Comparison of ENCODE assay signal across 1 cellular context in genomic region chr1:40664167-40664537, GRCh38.
TF ChIP-seq lines count a peak whose summit lies in the region.

No MANE protein-coding gene starts in this region.

TF ChIP-seq in HepG2, 621 proteins besides CTCF, POLR2A, EP300 and RAD21:
- TF ChIP-seq, protein P1, sequence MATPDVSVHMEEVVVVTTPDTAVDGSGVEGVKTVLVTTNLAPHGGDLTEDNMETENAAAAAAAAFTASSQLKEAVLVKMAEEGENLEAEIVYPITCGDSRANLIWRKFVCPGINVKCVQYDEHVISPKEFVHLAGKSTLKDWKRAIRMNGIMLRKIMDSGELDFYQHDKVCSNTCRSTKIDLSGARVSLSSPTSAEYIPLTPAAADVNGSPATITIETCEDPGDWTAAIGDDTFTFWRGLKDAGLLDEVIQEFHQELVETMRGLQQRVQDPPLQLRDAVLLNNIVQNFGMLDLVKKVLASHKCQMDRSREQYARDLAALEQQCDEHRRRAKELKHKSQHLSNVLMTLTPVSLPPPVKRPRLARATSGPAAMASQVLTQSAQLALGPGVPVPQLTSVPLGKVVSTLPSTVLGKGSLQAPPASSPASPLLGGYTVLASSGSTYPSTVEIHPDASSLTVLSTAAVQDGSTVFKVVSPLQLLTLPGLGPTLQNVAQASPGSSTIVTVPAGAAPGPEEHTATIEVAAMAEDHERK (CRISPR knock-in tag; IDR thresholded peaks at IDR 0.05; ENCODE audit: low read depth) = no peak
- TF ChIP-seq FOXP4 (CRISPR knock-in tag; IDR thresholded peaks at IDR 0.05) (no peak), ZNF652 (CRISPR knock-in tag; IDR thresholded peaks at IDR 0.05; ENCODE audit: borderline replicate concordance, low read depth) (peak; percentile 66), PHF5A (CRISPR knock-in tag; IDR thresholded peaks at IDR 0.05; ENCODE audit: low read depth, unreplicated experiment) (no peak), TBP (CRISPR knock-in tag; IDR thresholded peaks at IDR 0.05) (no peak)
- TF ChIP-seq, protein P2, sequence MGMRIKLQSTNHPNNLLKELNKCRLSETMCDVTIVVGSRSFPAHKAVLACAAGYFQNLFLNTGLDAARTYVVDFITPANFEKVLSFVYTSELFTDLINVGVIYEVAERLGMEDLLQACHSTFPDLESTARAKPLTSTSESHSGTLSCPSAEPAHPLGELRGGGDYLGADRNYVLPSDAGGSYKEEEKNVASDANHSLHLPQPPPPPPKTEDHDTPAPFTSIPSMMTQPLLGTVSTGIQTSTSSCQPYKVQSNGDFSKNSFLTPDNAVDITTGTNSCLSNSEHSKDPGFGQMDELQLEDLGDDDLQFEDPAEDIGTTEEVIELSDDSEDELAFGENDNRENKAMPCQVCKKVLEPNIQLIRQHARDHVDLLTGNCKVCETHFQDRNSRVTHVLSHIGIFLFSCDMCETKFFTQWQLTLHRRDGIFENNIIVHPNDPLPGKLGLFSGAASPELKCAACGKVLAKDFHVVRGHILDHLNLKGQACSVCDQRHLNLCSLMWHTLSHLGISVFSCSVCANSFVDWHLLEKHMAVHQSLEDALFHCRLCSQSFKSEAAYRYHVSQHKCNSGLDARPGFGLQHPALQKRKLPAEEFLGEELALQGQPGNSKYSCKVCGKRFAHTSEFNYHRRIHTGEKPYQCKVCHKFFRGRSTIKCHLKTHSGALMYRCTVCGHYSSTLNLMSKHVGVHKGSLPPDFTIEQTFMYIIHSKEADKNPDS (CRISPR knock-in tag; IDR thresholded peaks at IDR 0.05) = no peak
- TF ChIP-seq, protein P3, sequence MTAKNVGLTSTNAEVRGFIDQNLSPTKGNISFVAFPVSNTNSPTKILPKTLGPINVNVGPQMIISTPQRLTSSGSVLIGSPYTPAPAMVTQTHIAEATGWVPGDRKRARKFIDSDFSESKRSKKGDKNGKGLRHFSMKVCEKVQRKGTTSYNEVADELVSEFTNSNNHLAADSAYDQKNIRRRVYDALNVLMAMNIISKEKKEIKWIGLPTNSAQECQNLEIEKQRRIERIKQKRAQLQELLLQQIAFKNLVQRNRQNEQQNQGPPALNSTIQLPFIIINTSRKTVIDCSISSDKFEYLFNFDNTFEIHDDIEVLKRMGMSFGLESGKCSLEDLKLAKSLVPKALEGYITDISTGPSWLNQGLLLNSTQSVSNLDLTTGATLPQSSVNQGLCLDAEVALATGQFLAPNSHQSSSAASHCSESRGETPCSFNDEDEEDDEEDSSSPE (CRISPR knock-in tag; IDR thresholded peaks at IDR 0.05) = no peak
- TF ChIP-seq, protein P4, sequence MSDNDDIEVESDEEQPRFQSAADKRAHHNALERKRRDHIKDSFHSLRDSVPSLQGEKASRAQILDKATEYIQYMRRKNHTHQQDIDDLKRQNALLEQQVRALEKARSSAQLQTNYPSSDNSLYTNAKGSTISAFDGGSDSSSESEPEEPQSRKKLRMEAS (IDR thresholded peaks at IDR 0.05) = no peak
